In the genomic region with DNA sequence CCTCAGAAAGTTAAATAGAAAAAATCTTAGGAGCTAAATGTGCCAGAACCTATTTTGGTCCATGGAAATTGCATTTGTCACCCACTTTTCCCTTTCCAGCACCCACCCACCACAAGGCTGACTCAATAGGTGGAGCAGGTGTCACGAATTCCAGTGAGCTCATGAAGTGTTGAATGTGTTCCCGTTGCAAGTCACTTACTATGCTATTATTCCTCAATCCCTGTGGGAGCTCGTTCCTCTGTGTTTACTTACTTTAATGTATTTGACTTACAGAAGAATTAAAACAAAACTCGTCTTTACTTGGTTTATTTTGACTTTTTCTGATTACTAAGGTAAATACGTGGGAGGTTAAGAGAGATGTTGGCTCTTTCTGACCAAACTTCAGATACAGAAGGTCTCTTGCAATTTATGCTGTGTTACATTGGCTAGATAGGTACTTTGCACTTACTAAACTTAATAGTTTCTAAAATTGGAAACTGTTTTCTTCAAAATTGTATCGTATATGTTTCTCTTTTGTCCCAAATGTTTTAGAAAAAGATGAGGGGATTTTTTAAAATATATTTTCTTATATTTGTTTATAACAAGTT, we compare ENCODE assay signal across 17 cellular contexts.
DNase-seq lines count a peak whose midpoint lies in the region; ATAC-seq and TF ChIP-seq lines count a peak whose summit lies in the region.
"Had no signal": no experiment of that assay in that cellular context is flagged by ENCODE, and none has a peak within 500 bp of the region (broad histone marks: within the 10 kb centered on the region; RNA-seq: fewer than 3 reads in every experiment).

No MANE protein-coding gene starts in this region.

- no peak overlapping the region for H3K4me3 ChIP-seq in fibroblast of villous mesenchyme (ENCODE audit: low read depth, low read length)
- H3K4me3 ChIP-seq: tibial nerve had no signal

- ATAC-seq in left colon (no peak), GM19455 (IDR thresholded peaks at IDR 0.05; ENCODE audit: unreplicated experiment) (no peak)
- ATAC-seq: activated CD4-positive, CD25-positive, alpha-beta regulatory T cell treated with anti-CD3 and anti-CD28 coated beads, Interleukin-2, amount 50 U/mL, for 24 hours had no signal

- intact Hi-C loops in left colon (cut with DNase I, micrococcal nuclease), result no loop called here

- DNase-seq in NCI-H524 (lab: John Stamatoyannopoulos, UW), result peak; percentile 11 to 36
- DNase-seq in NCI-H524 treated with DMSO at 0.1 percent for 48 hours (lab: John Stamatoyannopoulos, UW), result no peak
- DNase-seq in NCI-H748 treated with DMSO at 0.1 percent for 48 hours (lab: John Stamatoyannopoulos, UW), result peak; percentile 55
- peak; percentile 51 for DNase-seq in fibroblast of villous mesenchyme (ENCODE audit: low read depth)
- DNase-seq in superior temporal gyrus (ENCODE audit: extremely low spot score), result peak; percentile 49
- no peak for DNase-seq in left colon
- DNase-seq in SW 1271 (lab: John Stamatoyannopoulos, UW), result no peak
- DNase-seq: activated T-cell treated with anti-CD3 and anti-CD28 coated beads, Interleukin-2, amount 50 U/mL, for 48 hours; foreskin melanocyte; IMR-90; islet precursor cell; NCI-H1694; stimulated activated CD4-positive, alpha-beta T cell treated with anti-CD3 and anti-CD28 coated beads, Interleukin-1b, Interleukin-23, amount 100 ng/mL, for 48 hours; stimulated activated CD8-positive, alpha-beta memory T cell treated with anti-CD3 and anti-CD28 coated beads, Interleukin-4, amount 100 ng/mL, for 48 hours had no signal

- no peak for TF ChIP-seq CTCF in fibroblast of villous mesenchyme (IDR thresholded peaks at IDR 0.05; ENCODE audit: insufficient read depth, low read depth, low read length)

Comparison
In these comparisons a context has a peak if more than half of its experiments do, and no peak if none do; other contexts are left out.
1. DNase-seq: peak in NCI-H524 (2 of 2), NCI-H748 treated with DMSO at 0.1 percent for 48 hours (single experiment), fibroblast of villous mesenchyme (single experiment) and superior temporal gyrus (single experiment); none in NCI-H524 treated with DMSO at 0.1 percent for 48 hours (single experiment), left colon (0 of 2) and SW 1271 (0 of 2).